Comparison of ENCODE assay signal across 8 cellular contexts in the genomic region with DNA sequence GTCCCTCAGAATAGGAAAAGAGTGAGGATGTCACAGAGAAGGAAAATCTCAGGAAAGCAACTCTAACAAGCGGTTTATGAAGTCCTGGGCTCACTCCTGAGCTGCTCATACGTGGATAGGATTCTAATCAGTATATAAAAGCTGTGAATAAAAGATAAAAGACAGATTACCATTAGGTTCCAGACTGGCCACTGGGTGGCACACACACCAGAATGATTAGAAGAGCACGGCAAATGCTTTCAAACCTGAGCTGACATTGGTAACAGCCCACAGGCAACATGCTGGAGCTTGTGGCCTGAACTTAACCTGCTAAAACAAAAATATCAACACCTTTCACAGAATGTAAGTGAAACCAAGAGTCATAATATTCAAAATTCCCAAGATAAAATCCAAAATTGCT.
DNase-seq lines count a peak whose midpoint lies in the region; ATAC-seq and TF ChIP-seq lines count a peak whose summit lies in the region.

No MANE protein-coding gene starts in this region.

- no peak overlapping the region for H3K27ac ChIP-seq in body of pancreas
- no peak overlapping the region for H3K27ac ChIP-seq in aorta (ENCODE audit: low read depth in 1 of 2, low read length in 2 of 2)

- ATAC-seq in body of pancreas (peak; percentile 62), HG03095 (IDR thresholded peaks at IDR 0.05; ENCODE audit: unreplicated experiment) (no peak), aorta (ENCODE audit: low FRiP score) (no peak)

- H3K27ac Mint-ChIP-seq in Calu3 (ENCODE audit: unreplicated experiment) (no peak overlapping the region), neural crest cell (ENCODE audit: unreplicated experiment) (no peak overlapping the region)

- H3K4me1 Mint-ChIP-seq in Calu3 (ENCODE audit: low read depth, unreplicated experiment): no peaks in the 10 kb centered on the region
- H3K4me1 Mint-ChIP-seq in neural crest cell: peaks cover 12% of the 10 kb centered on the region

- BruUV-seq in Calu3 (replicated peaks; lab: Mats Ljungman, UMichigan): no TSS peak

- CTCF ChIA-PET in Calu3 (lab: Charles Lee): interaction anchor here (0.6 kb wide), 1 partner anchor 101 kb away, joined by 4 read pairs; no protein-coding TSS in a partner anchor

- TF ChIP-seq CTCF in Calu3 (IDR thresholded peaks at IDR 0.05; ENCODE audit: unreplicated experiment) (no peak), body of pancreas (IDR thresholded peaks at IDR 0.05) (peak; percentile 8 to 62 (median 53)), neural crest cell (conservative IDR thresholded peaks at IDR 0.05) (peak; percentile 63)

- TF ChIP-seq POLR2A in body of pancreas (IDR thresholded peaks at IDR 0.05): no peak

- intact Hi-C loops in Calu3 (cut with micrococcal nuclease; ENCODE audit: unreplicated experiment) (loop anchor here (1.0 to 10.0 kb wide), 3 partner anchors 201 to 382 kb away; no protein-coding TSS in a partner anchor), body of pancreas (cut with DNase I) (no loop called here), aorta (cut with DNase I) (no loop called here)

- no peak overlapping the region for H3K4me3 ChIP-seq in body of pancreas
- no peak overlapping the region for H3K4me3 ChIP-seq in aorta (ENCODE audit: low read length in 2 of 2)

- H3K4me1 ChIP-seq in body of pancreas: no peaks in the 10 kb centered on the region
- H3K4me1 ChIP-seq in aorta (ENCODE audit: control insufficient read depth in 1 of 2, insufficient read depth in 2 of 2, low read length in 2 of 2): no peaks in the 10 kb centered on the region

- H3K27me3 Mint-ChIP-seq in Calu3 (ENCODE audit: unreplicated experiment) (no peaks in the 10 kb centered on the region), neural crest cell (ENCODE audit: low read depth) (no peaks in the 10 kb centered on the region)

- no peaks in the 10 kb centered on the region for H3K27me3 ChIP-seq in body of pancreas
- H3K27me3 ChIP-seq in aorta (ENCODE audit: control insufficient read depth in 1 of 2, insufficient read depth in 2 of 2, low read length in 1 of 2): no peaks in the 10 kb centered on the region

- DNase-seq in Calu3: peak; percentile 12
- DNase-seq in GM19238 (ENCODE audit: insufficient read length, low spot score): peak; percentile 15
- DNase-seq in NCI-H146 treated with DMSO at 0.1 percent for 48 hours (lab: John Stamatoyannopoulos, UW; ENCODE audit: unreplicated experiment): peak; percentile 42
- peak; percentile 30 to 68 (median 56) for DNase-seq in body of pancreas
- DNase-seq in neural crest cell (ENCODE audit: low read depth, low spot score): no peak
- no peak for DNase-seq in EL
- DNase-seq in aorta: no peak

- no peaks in the 10 kb centered on the region for H3K36me3 Mint-ChIP-seq in Calu3 (ENCODE audit: insufficient read depth, unreplicated experiment)
- no peaks in the 10 kb centered on the region for H3K36me3 Mint-ChIP-seq in neural crest cell (ENCODE audit: low read depth)

- H3K4me3 Mint-ChIP-seq in Calu3 (ENCODE audit: low read depth, unreplicated experiment) (no peak overlapping the region), neural crest cell (no peak overlapping the region)

- 23% methylated on average over 3 of the region's 3 CpGs for WGBS in body of pancreas, 2 donors
- 44 to 49% methylated on average over 3 of the region's 3 CpGs for WGBS in aorta, 2 donors

- no peaks in the 10 kb centered on the region for H3K9me3 Mint-ChIP-seq in Calu3 (ENCODE audit: low read depth, unreplicated experiment)
- H3K9me3 Mint-ChIP-seq in neural crest cell: peaks cover 2% of the 10 kb centered on the region

- H3K9me3 ChIP-seq in body of pancreas: no peaks in the 10 kb centered on the region
- no peaks in the 10 kb centered on the region for H3K9me3 ChIP-seq in aorta (ENCODE audit: control insufficient read depth, low read length)

- H3K36me3 ChIP-seq in body of pancreas (replicated peaks in 1 of 2; ENCODE audit: insufficient read depth in 1 of 2, low read depth in 2 of 2) (no peaks in the 10 kb centered on the region), aorta (ENCODE audit: control insufficient read depth in 1 of 2, insufficient read depth in 2 of 2, low read length in 1 of 2) (no peaks in the 10 kb centered on the region)

Comparison
In these comparisons a context has a peak if more than half of its experiments do, and no peak if none do; other contexts are left out.
1. DNase-seq: peak in Calu3 (single experiment), GM19238 (single experiment), NCI-H146 treated with DMSO at 0.1 percent for 48 hours (single experiment) and body of pancreas (4 of 4); none in neural crest cell (single experiment), EL (single experiment) and aorta (0 of 2).